Comparison of ENCODE assay signal across 1 cellular context in genomic region chr19:39959407-39959806, GRCh38. TPM values are rescaled to one million over a fixed set of nuclear protein-coding genes. Genes with fewer than 3 reads are reported as not detected.
"Had no signal": no experiment of that assay in that cellular context is flagged by ENCODE, and none has a peak within 500 bp of the region (broad histone marks: within the 10 kb centered on the region; RNA-seq: fewer than 3 reads in every experiment).

No MANE protein-coding gene starts in this region.

RNA-seq across cellular contexts. Expression of gene FCGBP, which starts 25.0 kb away (rescaled TPM):
- polyA plus RNA-seq: cardiac muscle cell had no signal
